In genomic region chr19:6424190-6424938, GRCh38 we compare ENCODE assay signal across 8 cellular contexts. TPM values are rescaled to one million over a fixed set of nuclear protein-coding genes. Genes with fewer than 3 reads are reported as not detected.
DNase-seq lines count a peak whose midpoint lies in the region; ATAC-seq and TF ChIP-seq lines count a peak whose summit lies in the region.

Gene KHSRP (minus strand): TSS chr19:6424811. CDS start chr19:6424701, 110 bp downstream.

- no peak for TF ChIP-seq CTCF in Peyer's patch (IDR thresholded peaks at IDR 0.05)
- no peak for TF ChIP-seq CTCF in brain (conservative IDR thresholded peaks at IDR 0.05)

- H3K4me1 ChIP-seq in Peyer's patch: peaks cover 0 to 22% (median 9%) of the 10 kb centered on the region in 4 donors

- peak within 1 kb of the TSS; percentile 77 to 82 (median 80) for H3K27ac ChIP-seq in Peyer's patch

- H3K4me1 Mint-ChIP-seq in brain: peaks cover 44% of the 10 kb centered on the region

- DNase-seq in DMS53 (lab: John Stamatoyannopoulos, UW) (peak; percentile 28), DMS53 treated with DMSO at 0.1 percent for 48 hours (lab: John Stamatoyannopoulos, UW; ENCODE audit: unreplicated experiment) (no peak), Peyer's patch (no peak), iPS-NIHi7 (ENCODE audit: extremely low spot score) (peak; percentile 46), NCI-H226 (no peak)
- peak; percentile 25 to 44 for DNase-seq in stimulated activated CD4-positive, alpha-beta T cell treated with anti-CD3 and anti-CD28 coated beads, Interleukin-1b, Interleukin-23, amount 100 ng/mL, for 4 hours (ENCODE audit: low read depth in 2 of 2)

- peak within 1 kb of the TSS; percentile 93 to 98 (median 96) for H3K4me3 Mint-ChIP-seq in brain

- H3K36me3 ChIP-seq in Peyer's patch: peaks cover 0 to 27% (median 0%) of the 10 kb centered on the region in 3 donors

- peaks cover 0 to 5% (median 0%) of the 10 kb centered on the region in 5 experiments for H3K9me3 Mint-ChIP-seq in brain

- H3K27me3 Mint-ChIP-seq in brain: peaks cover 11% of the 10 kb centered on the region

- no peaks in the 10 kb centered on the region for H3K9me3 ChIP-seq in Peyer's patch

- no peaks in the 10 kb centered on the region for H3K27me3 ChIP-seq in Peyer's patch

- peaks cover 40% of the 10 kb centered on the region for H3K36me3 Mint-ChIP-seq in brain

- peak within 1 kb of the TSS; percentile 91 to 97 (median 97) for H3K27ac Mint-ChIP-seq in brain

- TF ChIP-seq POLR2A in Peyer's patch (IDR thresholded peaks at IDR 0.05): peak; percentile 67 to 72

- H3K4me3 ChIP-seq in Peyer's patch: peak within 1 kb of the TSS; percentile 65 to 95 (median 84)

- no peak for ATAC-seq in GM19035 (IDR thresholded peaks at IDR 0.05; ENCODE audit: unreplicated experiment)

RNA-seq across cellular contexts. Expression of gene KHSRP, which starts in this region (rescaled TPM):
- total RNA-seq in Peyer's patch: 100 to 1,000 TPM in 3 of 4 donors, 10 to 100 TPM in 1; 91.2 to 162 (median 118) TPM
- polyA plus RNA-seq in brain (ENCODE audit: insufficient read depth, low read depth, low replicate concordance): 471 TPM

Comparison
In these comparisons a context has a peak if more than half of its experiments do, and no peak if none do; other contexts are left out.
1. DNase-seq: peak in DMS53 (single experiment), iPS-NIHi7 (single experiment) and stimulated activated CD4-positive, alpha-beta T cell treated with anti-CD3 and anti-CD28 coated beads, Interleukin-1b, Interleukin-23, amount 100 ng/mL, for 4 hours (2 of 2); none in DMS53 treated with DMSO at 0.1 percent for 48 hours (single experiment), Peyer's patch (0 of 3) and NCI-H226 (single experiment).